23 cellular contexts compared by ENCODE assay signal in the genomic region with DNA sequence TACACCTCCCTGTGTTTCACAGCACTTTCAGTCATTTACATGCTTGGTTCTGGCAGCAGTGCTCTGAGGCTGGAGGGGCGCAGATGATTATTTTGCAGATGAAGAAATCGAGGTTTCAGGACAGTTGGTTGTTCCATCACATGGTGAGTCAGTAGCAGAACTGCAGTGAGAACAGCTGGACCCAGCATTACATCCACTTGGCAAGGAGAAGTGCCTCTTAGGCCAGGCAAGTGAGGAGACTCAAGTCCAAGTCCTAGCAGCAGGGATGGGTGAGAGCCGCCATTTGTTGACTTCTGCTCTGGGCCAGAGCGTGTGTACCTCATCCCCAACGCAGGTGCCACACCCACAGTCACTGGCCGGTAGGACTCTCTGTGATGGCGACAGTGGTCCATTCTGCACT. TPM values are rescaled to one million over a fixed set of nuclear protein-coding genes. Genes with fewer than 3 reads are reported as not detected.
"Had no signal": no experiment of that assay in that cellular context is flagged by ENCODE, and none has a peak within 500 bp of the region (broad histone marks: within the 10 kb centered on the region; RNA-seq: fewer than 3 reads in every experiment).

No MANE protein-coding gene starts in this region.

- H3K36me3 ChIP-seq: adrenal gland, esophagus squamous epithelium, left ventricle myocardium inferior had no signal

- H3K4me3 ChIP-seq: adrenal gland, esophagus squamous epithelium, left ventricle myocardium inferior, psoas muscle, stomach had no signal

- ATAC-seq: sciatic nerve, SK-N-SH treated with all-trans-retinoic acid at 6 μM for 48 hours had no signal

- H3K4me1 ChIP-seq: esophagus squamous epithelium, psoas muscle had no signal

- H3K27me3 ChIP-seq: adrenal gland, esophagus squamous epithelium, stomach had no signal

- H3K9me3 ChIP-seq: adrenal gland, esophagus squamous epithelium, left ventricle myocardium inferior, psoas muscle, stomach had no signal

- H3K27ac ChIP-seq: adrenal gland, esophagus squamous epithelium, left ventricle myocardium inferior, psoas muscle, stomach had no signal

- DNase-seq: activated CD4-positive, alpha-beta T cell treated with anti-CD3 and anti-CD28 coated beads for 1 hour; activated CD4-positive, alpha-beta T cell treated with anti-CD3 and anti-CD28 coated beads, Interleukin-2, amount 50 U/mL, for 4 hours; activated T-cell treated with anti-CD3 and anti-CD28 coated beads, Interleukin-2, amount 50 U/mL, for 1 hour; cortex of kidney; effector CD8-positive, alpha-beta T cell; esophagus squamous epithelium; hippocampal formation; kidney; left ventricle myocardium inferior; mesenchymal stem cell; nephron progenitor cell; stimulated activated CD4-positive, alpha-beta T cell treated with anti-CD3 and anti-CD28 coated beads, Interleukin-12 subunit alpha, Interleukin-12 subunit beta, amount 100 ng/mL, for 4 hours; stimulated activated CD4-positive, alpha-beta T cell treated with anti-CD3 and anti-CD28 coated beads, Interleukin-2, amount 100 ng/mL, for 24 hours; stomach; T-helper 1 cell; T1000 had no signal

RNA-seq across cellular contexts. Expression of a gene that starts 26.8 kb away (rescaled TPM):
- total RNA-seq: endothelial cell of umbilical vein, glomerular endothelial cell, left ventricle myocardium inferior, osteoblast, psoas muscle, sciatic nerve, stomach had no signal
- polyA plus RNA-seq: endothelial cell of umbilical vein, stomach had no signal
